ENCODE assay signal across 1 cellular context in the genomic region with DNA sequence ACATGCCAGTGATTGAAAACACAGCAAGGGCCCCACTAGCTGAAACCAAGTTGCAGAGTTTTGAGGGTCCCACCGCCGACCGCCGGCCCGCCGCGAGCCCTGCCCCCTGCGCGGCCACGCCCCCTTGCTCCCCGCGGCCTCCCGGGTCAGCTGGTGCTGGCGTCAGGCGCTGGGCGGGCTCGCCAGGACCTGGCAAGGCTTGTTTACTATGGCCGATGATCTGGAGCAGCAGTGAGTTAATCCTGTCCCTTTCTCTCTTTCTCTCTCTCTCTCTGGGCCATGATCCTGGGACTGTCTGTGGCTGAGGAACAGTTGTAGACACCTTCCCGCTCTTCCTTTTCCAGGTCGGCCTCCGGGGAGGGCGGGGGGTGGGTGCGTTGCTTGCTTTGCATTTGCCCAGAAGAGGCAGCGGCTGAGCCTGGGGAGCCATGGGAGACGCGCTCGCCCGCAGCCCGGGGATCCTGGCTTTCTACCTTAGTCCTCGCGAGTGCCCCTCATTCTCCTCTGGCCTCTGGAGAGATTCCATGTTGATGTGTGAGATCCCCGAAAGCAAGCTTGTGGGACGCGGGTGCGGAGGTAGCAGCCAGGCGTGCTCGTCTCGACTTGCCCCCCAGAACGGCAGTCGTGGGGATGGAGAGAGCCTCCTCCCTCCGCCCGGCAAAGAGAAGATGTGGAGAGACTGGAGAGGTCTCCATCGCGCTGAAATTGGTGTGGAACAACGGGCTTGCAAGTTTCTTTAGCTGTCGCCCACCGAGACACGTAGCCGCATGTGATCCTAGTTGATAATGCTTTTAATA.
A peak's percentile ranks its signal among the peaks of the same experiment; 100 is the strongest.
TF ChIP-seq lines count a peak whose summit lies in the region.

Gene ABHD4 (plus strand): TSS at position 202 of the 797 bp plus-strand sequence. CDS start 7 bp downstream, at position 209.

TF ChIP-seq in HepG2, 621 proteins besides CTCF, POLR2A, EP300 and RAD21 (continued from another document and continues in another):
- TF ChIP-seq ZBTB10 (CRISPR knock-in tag; IDR thresholded peaks at IDR 0.05; ENCODE audit: borderline replicate concordance) (0 out of 2 replicates have a peak, but pooled peaks have one; percentile 27), IRX3 (CRISPR knock-in tag; IDR thresholded peaks at IDR 0.05; ENCODE audit: borderline replicate concordance, low read depth) (no peak), ZNF451 (CRISPR knock-in tag; IDR thresholded peaks at IDR 0.05) (peak; percentile 74; the same call in 1 of the 2 replicates), NBN (conservative IDR thresholded peaks at IDR 0.05) (no peak), U2AF2 (IDR thresholded peaks at IDR 0.05; ENCODE audit: low read depth, low read length) (no peak), ARID3A (IDR thresholded peaks at IDR 0.05; ENCODE audit: low read depth, low read length) (0 out of 2 replicates have a peak, but pooled peaks have one; percentile 9), NCOA1 (CRISPR knock-in tag; IDR thresholded peaks at IDR 0.05) (no peak; the same call in 1 of the 2 replicates), GFI1 (CRISPR knock-in tag; IDR thresholded peaks at IDR 0.05; ENCODE audit: borderline replicate concordance) (no peak; the same call in 1 of the 2 replicates), NCOA2 (CRISPR knock-in tag; IDR thresholded peaks at IDR 0.05) (peak; percentile 44; the same call in 1 of the 2 replicates), POLR2G (IDR thresholded peaks at IDR 0.05; ENCODE audit: low read depth, low read length) (peak; percentile 81), ZNF7 (CRISPR knock-in tag; IDR thresholded peaks at IDR 0.05) (0 out of 2 replicates have a peak, but pooled peaks have one; percentile 22), KDM2A (CRISPR knock-in tag; IDR thresholded peaks at IDR 0.05; ENCODE audit: borderline replicate concordance, low read depth) (peak; percentile 86), ZFY (CRISPR knock-in tag; IDR thresholded peaks at IDR 0.05) (peak; percentile 70), MED8 (CRISPR knock-in tag; IDR thresholded peaks at IDR 0.05; ENCODE audit: insufficient replicate concordance) (no peak), THYN1 (CRISPR knock-in tag; IDR thresholded peaks at IDR 0.05; ENCODE audit: borderline replicate concordance, low read depth) (no peak), ZNF839 (CRISPR knock-in tag; IDR thresholded peaks at IDR 0.05; ENCODE audit: borderline replicate concordance) (peak; percentile 79; the same call in 1 of the 2 replicates), MED1 (CRISPR knock-in tag; IDR thresholded peaks at IDR 0.05) (peak; percentile 68), ZNF605 (CRISPR knock-in tag; IDR thresholded peaks at IDR 0.05) (peak; percentile 90; the same call in 1 of the 2 replicates), ZNF660 (CRISPR knock-in tag; IDR thresholded peaks at IDR 0.05; ENCODE audit: borderline replicate concordance, low read depth) (no peak), ZFP36 (IDR thresholded peaks at IDR 0.05; ENCODE audit: borderline replicate concordance, low read depth, low read length, partially characterized antibody) (no peak), SP4 (CRISPR knock-in tag; IDR thresholded peaks at IDR 0.05) (peak; percentile 80), DR1 (CRISPR knock-in tag; IDR thresholded peaks at IDR 0.05) (no peak; the same call in 1 of the 2 replicates), KDM4B (CRISPR knock-in tag; IDR thresholded peaks at IDR 0.05) (peak; percentile 23), ZNF441 (CRISPR knock-in tag; IDR thresholded peaks at IDR 0.05; ENCODE audit: borderline replicate concordance) (peak; percentile 68), FOXP4 (CRISPR knock-in tag; IDR thresholded peaks at IDR 0.05) (peak; percentile 54), ZFP36L2 (CRISPR knock-in tag; IDR thresholded peaks at IDR 0.05) (no peak), HDAC6 (IDR thresholded peaks at IDR 0.05; ENCODE audit: low read depth, low read length) (no peak), HOXD1 (CRISPR knock-in tag; IDR thresholded peaks at IDR 0.05) (peak; percentile 28), HMGXB3 (CRISPR knock-in tag; IDR thresholded peaks at IDR 0.05; ENCODE audit: borderline replicate concordance) (peak; percentile 75; the same call in 1 of the 2 replicates), CHD4 (IDR thresholded peaks at IDR 0.05; ENCODE audit: borderline replicate concordance, low read length) (no peak), JUND (CRISPR knock-in tag; IDR thresholded peaks at IDR 0.05) (peak; percentile 74; the same call in 1 of the 2 replicates), ELF4 (CRISPR knock-in tag; IDR thresholded peaks at IDR 0.05; ENCODE audit: borderline replicate concordance) (no peak), WIZ (CRISPR knock-in tag; IDR thresholded peaks at IDR 0.05) (no peak; the same call in 1 of the 2 replicates)
- TF ChIP-seq, protein P1, sequence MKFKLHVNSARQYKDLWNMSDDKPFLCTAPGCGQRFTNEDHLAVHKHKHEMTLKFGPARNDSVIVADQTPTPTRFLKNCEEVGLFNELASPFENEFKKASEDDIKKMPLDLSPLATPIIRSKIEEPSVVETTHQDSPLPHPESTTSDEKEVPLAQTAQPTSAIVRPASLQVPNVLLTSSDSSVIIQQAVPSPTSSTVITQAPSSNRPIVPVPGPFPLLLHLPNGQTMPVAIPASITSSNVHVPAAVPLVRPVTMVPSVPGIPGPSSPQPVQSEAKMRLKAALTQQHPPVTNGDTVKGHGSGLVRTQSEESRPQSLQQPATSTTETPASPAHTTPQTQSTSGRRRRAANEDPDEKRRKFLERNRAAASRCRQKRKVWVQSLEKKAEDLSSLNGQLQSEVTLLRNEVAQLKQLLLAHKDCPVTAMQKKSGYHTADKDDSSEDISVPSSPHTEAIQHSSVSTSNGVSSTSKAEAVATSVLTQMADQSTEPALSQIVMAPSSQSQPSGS (CRISPR knock-in tag; IDR thresholded peaks at IDR 0.05): peak; percentile 15; the same call in 1 of the 2 replicates
- TF ChIP-seq, protein P2, sequence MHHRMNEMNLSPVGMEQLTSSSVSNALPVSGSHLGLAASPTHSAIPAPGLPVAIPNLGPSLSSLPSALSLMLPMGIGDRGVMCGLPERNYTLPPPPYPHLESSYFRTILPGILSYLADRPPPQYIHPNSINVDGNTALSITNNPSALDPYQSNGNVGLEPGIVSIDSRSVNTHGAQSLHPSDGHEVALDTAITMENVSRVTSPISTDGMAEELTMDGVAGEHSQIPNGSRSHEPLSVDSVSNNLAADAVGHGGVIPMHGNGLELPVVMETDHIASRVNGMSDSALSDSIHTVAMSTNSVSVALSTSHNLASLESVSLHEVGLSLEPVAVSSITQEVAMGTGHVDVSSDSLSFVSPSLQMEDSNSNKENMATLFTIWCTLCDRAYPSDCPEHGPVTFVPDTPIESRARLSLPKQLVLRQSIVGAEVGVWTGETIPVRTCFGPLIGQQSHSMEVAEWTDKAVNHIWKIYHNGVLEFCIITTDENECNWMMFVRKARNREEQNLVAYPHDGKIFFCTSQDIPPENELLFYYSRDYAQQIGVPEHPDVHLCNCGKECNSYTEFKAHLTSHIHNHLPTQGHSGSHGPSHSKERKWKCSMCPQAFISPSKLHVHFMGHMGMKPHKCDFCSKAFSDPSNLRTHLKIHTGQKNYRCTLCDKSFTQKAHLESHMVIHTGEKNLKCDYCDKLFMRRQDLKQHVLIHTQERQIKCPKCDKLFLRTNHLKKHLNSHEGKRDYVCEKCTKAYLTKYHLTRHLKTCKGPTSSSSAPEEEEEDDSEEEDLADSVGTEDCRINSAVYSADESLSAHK (CRISPR knock-in tag; IDR thresholded peaks at IDR 0.05; ENCODE audit: borderline replicate concordance): no peak
- TF ChIP-seq, protein P3, sequence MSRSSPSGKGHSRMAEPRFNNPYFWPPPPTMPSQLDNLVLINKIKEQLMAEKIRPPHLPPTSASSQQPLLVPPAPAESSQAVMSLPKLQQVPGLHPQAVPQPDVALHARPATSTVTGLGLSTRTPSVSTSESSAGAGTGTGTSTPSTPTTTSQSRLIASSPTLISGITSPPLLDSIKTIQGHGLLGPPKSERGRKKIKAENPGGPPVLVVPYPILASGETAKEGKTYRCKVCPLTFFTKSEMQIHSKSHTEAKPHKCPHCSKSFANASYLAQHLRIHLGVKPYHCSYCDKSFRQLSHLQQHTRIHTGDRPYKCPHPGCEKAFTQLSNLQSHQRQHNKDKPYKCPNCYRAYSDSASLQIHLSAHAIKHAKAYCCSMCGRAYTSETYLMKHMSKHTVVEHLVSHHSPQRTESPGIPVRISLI (CRISPR knock-in tag; IDR thresholded peaks at IDR 0.05; ENCODE audit: borderline replicate concordance): no peak; the same call in 1 of the 2 replicates
- TF ChIP-seq, protein P4, sequence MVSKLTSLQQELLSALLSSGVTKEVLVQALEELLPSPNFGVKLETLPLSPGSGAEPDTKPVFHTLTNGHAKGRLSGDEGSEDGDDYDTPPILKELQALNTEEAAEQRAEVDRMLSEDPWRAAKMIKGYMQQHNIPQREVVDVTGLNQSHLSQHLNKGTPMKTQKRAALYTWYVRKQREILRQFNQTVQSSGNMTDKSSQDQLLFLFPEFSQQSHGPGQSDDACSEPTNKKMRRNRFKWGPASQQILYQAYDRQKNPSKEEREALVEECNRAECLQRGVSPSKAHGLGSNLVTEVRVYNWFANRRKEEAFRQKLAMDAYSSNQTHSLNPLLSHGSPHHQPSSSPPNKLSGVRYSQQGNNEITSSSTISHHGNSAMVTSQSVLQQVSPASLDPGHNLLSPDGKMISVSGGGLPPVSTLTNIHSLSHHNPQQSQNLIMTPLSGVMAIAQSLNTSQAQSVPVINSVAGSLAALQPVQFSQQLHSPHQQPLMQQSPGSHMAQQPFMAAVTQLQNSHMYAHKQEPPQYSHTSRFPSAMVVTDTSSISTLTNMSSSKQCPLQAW (CRISPR knock-in tag; IDR thresholded peaks at IDR 0.05): peak; percentile 69
